In the genomic region with DNA sequence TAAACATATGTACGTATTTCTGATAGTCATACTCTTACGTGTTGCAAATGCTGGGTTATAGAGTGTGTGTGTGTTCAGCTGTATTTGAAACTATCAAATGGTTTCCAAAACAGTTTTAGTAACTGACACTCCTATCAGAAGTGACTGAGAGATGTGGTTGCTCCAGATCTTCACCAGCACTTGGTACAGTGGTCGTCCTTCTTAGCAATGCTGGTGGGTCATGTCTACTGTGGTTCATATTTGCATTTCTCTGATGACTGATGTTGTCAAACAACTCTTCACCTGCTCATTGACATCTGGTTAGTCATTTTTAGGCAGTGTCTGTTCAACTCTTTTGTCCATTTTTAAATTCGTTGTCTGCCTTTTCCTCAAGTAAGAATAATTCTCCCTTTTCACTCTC, we compare ENCODE assay signal across 25 cellular contexts.
DNase-seq lines count a peak whose midpoint lies in the region; ATAC-seq, FAIRE-seq and TF ChIP-seq lines count a peak whose summit lies in the region.
"Had no signal": no experiment of that assay in that cellular context is flagged by ENCODE, and none has a peak within 500 bp of the region (broad histone marks: within the 10 kb centered on the region; RNA-seq: fewer than 3 reads in every experiment).

No MANE protein-coding gene starts in this region.

- no peak for TF ChIP-seq POLR2A in Peyer's patch (IDR thresholded peaks at IDR 0.05)

- no peak overlapping the region for H3K27ac ChIP-seq in Peyer's patch
- H3K27ac ChIP-seq: ascending aorta, BLaER1, GM23248, SJSA1, thoracic aorta had no signal

- no peak for FAIRE-seq in RCC 7860 (lab: Jason Lieb, UNC)
- FAIRE-seq: endothelial cell of umbilical vein had no signal

- no peaks in the 10 kb centered on the region for H3K9me3 ChIP-seq in Peyer's patch
- H3K9me3 ChIP-seq: ascending aorta, SJSA1, thoracic aorta had no signal

- no peaks in the 10 kb centered on the region for H3K27me3 ChIP-seq in Peyer's patch
- H3K27me3 ChIP-seq: ascending aorta, BLaER1, dorsolateral prefrontal cortex, SJSA1 had no signal

- no peak for TF ChIP-seq CTCF in Peyer's patch (IDR thresholded peaks at IDR 0.05)

- H3K4me1 ChIP-seq in Peyer's patch: no peaks in the 10 kb centered on the region
- H3K4me1 ChIP-seq: ascending aorta, SJSA1 had no signal

- DNase-seq in Peyer's patch (no peak), CD1c-positive myeloid dendritic cell (ENCODE audit: extremely low spot score) (no peak), RCC 7860 (ENCODE audit: low spot score) (no peak)
- DNase-seq in stimulated activated naive CD8-positive, alpha-beta T cell treated with anti-CD3 and anti-CD28 coated beads, Interleukin-15, Interleukin-2, amounts not matched to agents 100 U/mL and 50 U/mL, for 24 hours: no peak
- DNase-seq: ACHN; activated CD4-positive, alpha-beta T cell treated with anti-CD3 and anti-CD28 coated beads, Interleukin-2, amount 10 ng/mL, durations not matched to agents 24 days and 14 days; central memory CD4-positive, alpha-beta T cell; glutamatergic neuron; GM23248; HFFc6; NCI-H1105 treated with DMSO at 0.1 percent for 48 hours; NCI-H2081 treated with DMSO at 0.1 percent for 48 hours; NCI-H510A had no signal

- ATAC-seq in GM18858 (IDR thresholded peaks at IDR 0.05; ENCODE audit: unreplicated experiment) (peak; percentile 26), GM21423 (IDR thresholded peaks at IDR 0.05; ENCODE audit: unreplicated experiment) (peak; percentile 38), HG02938 (IDR thresholded peaks at IDR 0.05; ENCODE audit: unreplicated experiment) (peak; percentile 52), HG03521 (IDR thresholded peaks at IDR 0.05; ENCODE audit: unreplicated experiment) (peak; percentile 32)
- no peak for ATAC-seq in stimulated activated naive CD8-positive, alpha-beta T cell treated with anti-CD3 and anti-CD28 coated beads, Interleukin-15, Interleukin-2, amounts not matched to agents 100 U/mL and 50 U/mL, for 24 hours
- ATAC-seq: Panc1; stimulated activated effector memory CD8-positive, alpha-beta T cell treated with anti-CD3 and anti-CD28 coated beads, Interleukin-12 subunit alpha, Interleukin-12 subunit beta, amount 100 ng/mL, for 72 hours had no signal

- H3K4me3 ChIP-seq in Peyer's patch: no peak overlapping the region
- H3K4me3 ChIP-seq: ascending aorta, BLaER1, dorsolateral prefrontal cortex, GM23248, SJSA1, thoracic aorta had no signal

- H3K36me3 ChIP-seq in Peyer's patch: no peaks in the 10 kb centered on the region
- H3K36me3 ChIP-seq: SJSA1 had no signal
